1 cellular context compared by ENCODE assay signal in genomic region chr13:50014404-50014803, GRCh38.
TF ChIP-seq lines count a peak whose summit lies in the region.

No MANE protein-coding gene starts in this region.

TF ChIP-seq in K562, 482 proteins besides CTCF, POLR2A, EP300 and RAD21 (continues in another document):
- TF ChIP-seq, protein P1, sequence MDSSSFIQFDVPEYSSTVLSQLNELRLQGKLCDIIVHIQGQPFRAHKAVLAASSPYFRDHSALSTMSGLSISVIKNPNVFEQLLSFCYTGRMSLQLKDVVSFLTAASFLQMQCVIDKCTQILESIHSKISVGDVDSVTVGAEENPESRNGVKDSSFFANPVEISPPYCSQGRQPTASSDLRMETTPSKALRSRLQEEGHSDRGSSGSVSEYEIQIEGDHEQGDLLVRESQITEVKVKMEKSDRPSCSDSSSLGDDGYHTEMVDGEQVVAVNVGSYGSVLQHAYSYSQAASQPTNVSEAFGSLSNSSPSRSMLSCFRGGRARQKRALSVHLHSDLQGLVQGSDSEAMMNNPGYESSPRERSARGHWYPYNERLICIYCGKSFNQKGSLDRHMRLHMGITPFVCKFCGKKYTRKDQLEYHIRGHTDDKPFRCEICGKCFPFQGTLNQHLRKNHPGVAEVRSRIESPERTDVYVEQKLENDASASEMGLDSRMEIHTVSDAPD (CRISPR knock-in tag; IDR thresholded peaks at IDR 0.05), result no peak
- TF ChIP-seq RAD51 (IDR thresholded peaks at IDR 0.05; ENCODE audit: borderline replicate concordance, low read depth), result no peak
- no peak for TF ChIP-seq ETV1 (tag; conservative IDR thresholded peaks at IDR 0.05; ENCODE audit: low read depth)
- TF ChIP-seq ELF2 (CRISPR knock-in tag; IDR thresholded peaks at IDR 0.05), result no peak
- TF ChIP-seq BACH1 (tag; IDR thresholded peaks at IDR 0.05), result no peak
- TF ChIP-seq, protein P2, sequence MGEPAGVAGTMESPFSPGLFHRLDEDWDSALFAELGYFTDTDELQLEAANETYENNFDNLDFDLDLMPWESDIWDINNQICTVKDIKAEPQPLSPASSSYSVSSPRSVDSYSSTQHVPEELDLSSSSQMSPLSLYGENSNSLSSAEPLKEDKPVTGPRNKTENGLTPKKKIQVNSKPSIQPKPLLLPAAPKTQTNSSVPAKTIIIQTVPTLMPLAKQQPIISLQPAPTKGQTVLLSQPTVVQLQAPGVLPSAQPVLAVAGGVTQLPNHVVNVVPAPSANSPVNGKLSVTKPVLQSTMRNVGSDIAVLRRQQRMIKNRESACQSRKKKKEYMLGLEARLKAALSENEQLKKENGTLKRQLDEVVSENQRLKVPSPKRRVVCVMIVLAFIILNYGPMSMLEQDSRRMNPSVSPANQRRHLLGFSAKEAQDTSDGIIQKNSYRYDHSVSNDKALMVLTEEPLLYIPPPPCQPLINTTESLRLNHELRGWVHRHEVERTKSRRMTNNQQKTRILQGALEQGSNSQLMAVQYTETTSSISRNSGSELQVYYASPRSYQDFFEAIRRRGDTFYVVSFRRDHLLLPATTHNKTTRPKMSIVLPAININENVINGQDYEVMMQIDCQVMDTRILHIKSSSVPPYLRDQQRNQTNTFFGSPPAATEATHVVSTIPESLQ (CRISPR knock-in tag; IDR thresholded peaks at IDR 0.05), result no peak
- TF ChIP-seq NCOR1 (IDR thresholded peaks at IDR 0.05), result peak; percentile 75
- no peak for TF ChIP-seq EP400 (IDR thresholded peaks at IDR 0.05)
- TF ChIP-seq L3MBTL2 (IDR thresholded peaks at IDR 0.05), result no peak
- no peak for TF ChIP-seq NCOA4 (IDR thresholded peaks at IDR 0.05; ENCODE audit: partially characterized antibody)
- TF ChIP-seq, protein P3, sequence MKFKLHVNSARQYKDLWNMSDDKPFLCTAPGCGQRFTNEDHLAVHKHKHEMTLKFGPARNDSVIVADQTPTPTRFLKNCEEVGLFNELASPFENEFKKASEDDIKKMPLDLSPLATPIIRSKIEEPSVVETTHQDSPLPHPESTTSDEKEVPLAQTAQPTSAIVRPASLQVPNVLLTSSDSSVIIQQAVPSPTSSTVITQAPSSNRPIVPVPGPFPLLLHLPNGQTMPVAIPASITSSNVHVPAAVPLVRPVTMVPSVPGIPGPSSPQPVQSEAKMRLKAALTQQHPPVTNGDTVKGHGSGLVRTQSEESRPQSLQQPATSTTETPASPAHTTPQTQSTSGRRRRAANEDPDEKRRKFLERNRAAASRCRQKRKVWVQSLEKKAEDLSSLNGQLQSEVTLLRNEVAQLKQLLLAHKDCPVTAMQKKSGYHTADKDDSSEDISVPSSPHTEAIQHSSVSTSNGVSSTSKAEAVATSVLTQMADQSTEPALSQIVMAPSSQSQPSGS (CRISPR knock-in tag; IDR thresholded peaks at IDR 0.05), result no peak
- TF ChIP-seq MTF1 (CRISPR knock-in tag; IDR thresholded peaks at IDR 0.05; ENCODE audit: borderline replicate concordance), result no peak
- no peak for TF ChIP-seq RB1 (IDR thresholded peaks at IDR 0.05; ENCODE audit: low read depth)
- TF ChIP-seq USF1 (CRISPR knock-in tag; IDR thresholded peaks at IDR 0.05), result no peak
- no peak for TF ChIP-seq ZFP36 (IDR thresholded peaks at IDR 0.05; ENCODE audit: low read depth, low read length, partially characterized antibody)
- TF ChIP-seq ZNF212 (CRISPR knock-in tag; IDR thresholded peaks at IDR 0.05), result no peak
- no peak for TF ChIP-seq RBM39 (optimal IDR thresholded peaks at IDR 0.05; ENCODE audit: low read depth, low read length)
- no peak for TF ChIP-seq MECOM (CRISPR knock-in tag; IDR thresholded peaks at IDR 0.05)
- no peak for TF ChIP-seq ZNF41 (CRISPR knock-in tag; conservative IDR thresholded peaks at IDR 0.05)
- TF ChIP-seq ZNF263 (CRISPR knock-in tag; IDR thresholded peaks at IDR 0.05; ENCODE audit: borderline replicate concordance), result no peak
- no peak for TF ChIP-seq ZNF780A (CRISPR knock-in tag; IDR thresholded peaks at IDR 0.05)
- no peak for TF ChIP-seq ARID3B (CRISPR knock-in tag; IDR thresholded peaks at IDR 0.05; ENCODE audit: borderline replicate concordance)
- TF ChIP-seq TRIM28 (IDR thresholded peaks at IDR 0.05), result no peak
- no peak for TF ChIP-seq ZBED1 (IDR thresholded peaks at IDR 0.05)
- TF ChIP-seq CBFA2T3 (IDR thresholded peaks at IDR 0.05), result peak; percentile 85
- TF ChIP-seq FOXA1 (IDR thresholded peaks at IDR 0.05; ENCODE audit: borderline replicate concordance), result no peak
- TF ChIP-seq ZNF512 (tag; IDR thresholded peaks at IDR 0.05), result no peak
- TF ChIP-seq CBFB (CRISPR knock-in tag; IDR thresholded peaks at IDR 0.05), result no peak
- peak; percentile 74 for TF ChIP-seq TEAD4 (IDR thresholded peaks at IDR 0.05; ENCODE audit: low read length)
- TF ChIP-seq TEAD4 (CRISPR knock-in tag; IDR thresholded peaks at IDR 0.05; ENCODE audit: borderline replicate concordance), result no peak
- no peak for TF ChIP-seq ZBTB40 (IDR thresholded peaks at IDR 0.05)
- no peak for TF ChIP-seq ZBTB40 (CRISPR knock-in tag; IDR thresholded peaks at IDR 0.05)
- TF ChIP-seq ARID1B (IDR thresholded peaks at IDR 0.05), result peak; percentile 86
- TF ChIP-seq MTA2 (IDR thresholded peaks at IDR 0.05; ENCODE audit: low read depth), result peak; percentile 57
- no peak for TF ChIP-seq ZNF146 (CRISPR knock-in tag; IDR thresholded peaks at IDR 0.05; ENCODE audit: unreplicated experiment)
- TF ChIP-seq NUFIP1 (IDR thresholded peaks at IDR 0.05; ENCODE audit: partially characterized antibody), result no peak
- TF ChIP-seq MBD2 (IDR thresholded peaks at IDR 0.05; ENCODE audit: borderline replicate concordance, low read depth), result no peak
- no peak for TF ChIP-seq ZBTB9 (CRISPR knock-in tag; IDR thresholded peaks at IDR 0.05)
- TF ChIP-seq THAP12 (CRISPR knock-in tag; IDR thresholded peaks at IDR 0.05), result no peak
- TF ChIP-seq, protein P4, sequence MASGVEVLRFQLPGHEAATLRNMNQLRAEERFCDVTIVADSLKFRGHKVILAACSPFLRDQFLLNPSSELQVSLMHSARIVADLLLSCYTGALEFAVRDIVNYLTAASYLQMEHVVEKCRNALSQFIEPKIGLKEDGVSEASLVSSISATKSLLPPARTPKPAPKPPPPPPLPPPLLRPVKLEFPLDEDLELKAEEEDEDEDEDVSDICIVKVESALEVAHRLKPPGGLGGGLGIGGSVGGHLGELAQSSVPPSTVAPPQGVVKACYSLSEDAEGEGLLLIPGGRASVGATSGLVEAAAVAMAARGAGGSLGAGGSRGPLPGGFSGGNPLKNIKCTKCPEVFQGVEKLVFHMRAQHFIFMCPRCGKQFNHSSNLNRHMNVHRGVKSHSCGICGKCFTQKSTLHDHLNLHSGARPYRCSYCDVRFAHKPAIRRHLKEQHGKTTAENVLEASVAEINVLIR (CRISPR knock-in tag; IDR thresholded peaks at IDR 0.05), result no peak
- TF ChIP-seq ZNF699 (CRISPR knock-in tag; IDR thresholded peaks at IDR 0.05; ENCODE audit: insufficient replicate concordance), result no peak
